In the genomic region with DNA sequence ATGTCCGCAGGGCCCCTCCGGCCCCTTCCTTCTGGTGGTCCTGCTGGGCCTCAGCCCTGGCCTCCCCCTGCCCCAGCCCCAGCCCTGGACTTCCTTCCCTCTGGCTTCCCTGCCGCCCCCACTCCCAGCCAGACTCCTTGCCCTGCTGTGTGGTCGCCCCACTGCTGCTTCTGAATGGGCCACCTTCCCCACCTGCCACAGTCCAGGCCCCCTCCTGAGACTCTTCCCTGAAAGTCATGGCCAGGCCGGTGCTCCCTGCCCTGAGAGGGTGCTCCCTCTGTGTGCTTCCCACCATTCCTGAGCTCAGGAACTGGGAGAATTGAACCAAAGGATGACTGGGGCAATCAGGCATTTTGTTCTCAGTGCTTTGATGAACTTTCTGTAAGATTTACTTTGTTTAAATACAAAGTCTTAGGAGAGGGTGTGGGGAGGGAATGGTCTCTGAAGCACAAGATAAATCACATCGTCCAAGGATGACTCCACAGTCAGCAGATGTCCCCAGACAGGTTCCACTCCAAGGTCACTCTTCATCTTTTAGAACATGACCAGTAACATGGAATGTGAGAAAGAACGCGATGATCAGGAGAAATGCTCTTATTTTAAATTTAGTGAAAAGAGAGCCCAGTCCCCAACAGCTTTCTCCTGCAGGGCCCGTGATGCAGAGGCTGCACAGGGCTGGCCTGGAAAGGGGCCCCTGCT, we compare ENCODE assay signal across 8 cellular contexts. TPM values are rescaled to one million over a fixed set of nuclear protein-coding genes. Genes with fewer than 3 reads are reported as not detected.
DNase-seq lines count a peak whose midpoint lies in the region; ATAC-seq and TF ChIP-seq lines count a peak whose summit lies in the region.

No MANE protein-coding gene starts in this region.

- no peak for ATAC-seq in GM21576 (IDR thresholded peaks at IDR 0.05; ENCODE audit: unreplicated experiment)

- no peaks in the 10 kb centered on the region for H3K9me3 ChIP-seq in left ventricle myocardium inferior (replicated peaks)

- peak overlapping the region; percentile 97 for H3K27ac Mint-ChIP-seq in activated CD4-positive, alpha-beta memory T cell treated with anti-CD3 and anti-CD28 coated beads for 36 hours

- TF ChIP-seq CTCF in GM12865 (IDR thresholded peaks at IDR 0.05; ENCODE audit: insufficient read depth, low read depth, low read length, missing control alignments) (no peak), left ventricle myocardium inferior (IDR thresholded peaks at IDR 0.05; ENCODE audit: borderline replicate concordance) (no peak)

- no peaks in the 10 kb centered on the region for H3K9me3 Mint-ChIP-seq in activated CD4-positive, alpha-beta memory T cell treated with anti-CD3 and anti-CD28 coated beads for 36 hours

- peak overlapping the region; percentile 90 for H3K4me3 Mint-ChIP-seq in activated CD4-positive, alpha-beta memory T cell treated with anti-CD3 and anti-CD28 coated beads for 36 hours

- H3K4me3 ChIP-seq in GM12865 (ENCODE audit: low read depth, low read length) (peak overlapping the region; percentile 74), left ventricle myocardium inferior (peak overlapping the region; percentile 66), skin epidermis (peak overlapping the region; percentile 31 to 51 (median 41))

- H3K4me1 Mint-ChIP-seq in activated CD4-positive, alpha-beta memory T cell treated with anti-CD3 and anti-CD28 coated beads for 36 hours (ENCODE audit: low read depth), result peaks cover 59% of the 10 kb centered on the region

- intact Hi-C loops in activated CD4-positive, alpha-beta memory T cell treated with anti-CD3 and anti-CD28 coated beads for 36 hours (cut with micrococcal nuclease), result no loop called here
- intact Hi-C loops in left ventricle myocardium inferior (cut with micrococcal nuclease), result no loop called here

- POLR2A ChIA-PET in activated CD4-positive, alpha-beta memory T cell treated with anti-CD3 and anti-CD28 coated beads for 36 hours (lab: Charles Lee), result interaction anchor here (1.4 kb wide), 1 partner anchor 128 kb away, joined by 4 read pairs; no protein-coding TSS in a partner anchor

- no peaks in the 10 kb centered on the region for H3K27me3 Mint-ChIP-seq in activated CD4-positive, alpha-beta memory T cell treated with anti-CD3 and anti-CD28 coated beads for 36 hours

- H3K36me3 ChIP-seq in left ventricle myocardium inferior, result no peaks in the 10 kb centered on the region

- DNase-seq in GM12865 (ENCODE audit: low read depth), result no peak
- DNase-seq in activated CD4-positive, alpha-beta memory T cell treated with anti-CD3 and anti-CD28 coated beads for 36 hours, result no peak
- DNase-seq in left ventricle myocardium inferior, result no peak
- DNase-seq in superior temporal gyrus (ENCODE audit: extremely low spot score), result no peak
- no peak for DNase-seq in NCI-H2107 treated with DMSO at 0.1 percent for 48 hours (lab: John Stamatoyannopoulos, UW; ENCODE audit: unreplicated experiment)
- DNase-seq in activated CD8-positive, alpha-beta memory T cell treated with anti-CD3 and anti-CD28 coated beads, Interleukin-2, amount 50 U/mL, for 48 hours, result no peak

- peaks cover 51% of the 10 kb centered on the region for H3K36me3 Mint-ChIP-seq in activated CD4-positive, alpha-beta memory T cell treated with anti-CD3 and anti-CD28 coated beads for 36 hours

- CTCF ChIA-PET in activated CD4-positive, alpha-beta memory T cell treated with anti-CD3 and anti-CD28 coated beads for 36 hours (lab: Charles Lee), result interaction anchor here (0.9 to 3.8 kb wide), 3 partner anchors 18 to 152 kb away, joined by 3 to 19 read pairs (median 4); no protein-coding TSS in a partner anchor

- H3K4me1 ChIP-seq in left ventricle myocardium inferior, result peaks cover 26% of the 10 kb centered on the region

- H3K27me3 ChIP-seq in left ventricle myocardium inferior (ENCODE audit: low read depth), result no peaks in the 10 kb centered on the region

- peak overlapping the region; percentile 85 for H3K27ac ChIP-seq in left ventricle myocardium inferior (replicated peaks)
- peak overlapping the region in 20 of 21 experiments; percentile 58 to 96 (median 82) for H3K27ac ChIP-seq in skin epidermis

RNA-seq across cellular contexts. Expression of a gene that starts 0.8 kb away (rescaled TPM):
- 10 to 100 TPM; 54.1 to 54.5 TPM for total RNA-seq in activated CD4-positive, alpha-beta memory T cell treated with anti-CD3 and anti-CD28 coated beads for 36 hours
- total RNA-seq in left ventricle myocardium inferior, result 0.96 TPM

RNA-seq across cellular contexts. Expression of a gene that starts 7.6 kb away (rescaled TPM):
- total RNA-seq in activated CD4-positive, alpha-beta memory T cell treated with anti-CD3 and anti-CD28 coated beads for 36 hours, result 100 to 1,000 TPM; 141 to 142 TPM
- total RNA-seq in left ventricle myocardium inferior, result 25.1 TPM

RNA-seq across cellular contexts. Expression of a gene that starts 19.0 kb away (rescaled TPM):
- total RNA-seq in activated CD4-positive, alpha-beta memory T cell treated with anti-CD3 and anti-CD28 coated beads for 36 hours, result 10 to 100 TPM; 33.4 to 34.9 TPM
- 4.8 TPM for total RNA-seq in left ventricle myocardium inferior

RNA-seq across cellular contexts. Expression of a gene that starts 39.6 kb away (rescaled TPM):
- 10 to 100 TPM; 43.9 to 44.3 TPM for total RNA-seq in activated CD4-positive, alpha-beta memory T cell treated with anti-CD3 and anti-CD28 coated beads for 36 hours
- 0.52 TPM for total RNA-seq in left ventricle myocardium inferior

RNA-seq across cellular contexts. Expression of a gene that starts 55.4 kb away (rescaled TPM):
- 100 to 1,000 TPM; 106 to 108 TPM for total RNA-seq in activated CD4-positive, alpha-beta memory T cell treated with anti-CD3 and anti-CD28 coated beads for 36 hours
- total RNA-seq in left ventricle myocardium inferior, result 4.2 TPM

Comparison
In these comparisons a context has a peak if more than half of its experiments do, and no peak if none do; other contexts are left out.
1. RNA of a gene that starts 0.8 kb away (total RNA-seq): 54.1 to 54.5 TPM in activated CD4-positive, alpha-beta memory T cell treated with anti-CD3 and anti-CD28 coated beads for 36 hours; 0.96 TPM in left ventricle myocardium inferior (single experiment); every median in the first group is over 10 times any median in the second.
2. Peak in every context shown above with its lines, with median percentiles within 50 percentile points of each other: H3K4me3 ChIP-seq.